ENCODE assay signal across 19 cellular contexts in the genomic region with DNA sequence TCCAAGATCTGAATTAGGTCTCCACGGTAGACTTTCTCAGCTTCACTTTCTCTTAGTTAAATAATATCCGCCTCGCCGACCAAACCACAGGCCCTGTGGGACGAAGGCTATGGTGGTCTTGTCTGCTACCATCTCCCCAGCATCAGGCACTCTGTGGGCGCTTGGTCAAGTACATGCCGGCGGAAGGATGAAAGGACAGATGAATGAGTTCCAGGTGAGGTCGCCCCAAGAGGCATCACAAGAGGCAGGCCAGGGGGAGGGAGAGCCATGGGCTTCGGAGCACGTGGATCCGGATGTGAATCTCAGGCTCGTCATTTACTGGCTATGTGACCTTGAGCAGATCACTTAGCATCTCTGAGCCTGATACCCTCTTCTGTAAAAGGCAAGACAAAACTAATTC. TPM values are rescaled to one million over a fixed set of nuclear protein-coding genes. Genes with fewer than 3 reads are reported as not detected.
A peak's percentile ranks its signal among the peaks of the same experiment; 100 is the strongest.
DNase-seq lines count a peak whose midpoint lies in the region; ATAC-seq and TF ChIP-seq lines count a peak whose summit lies in the region.
"Had no signal": no experiment of that assay in that cellular context is flagged by ENCODE, and none has a peak within 500 bp of the region (broad histone marks: within the 10 kb centered on the region; RNA-seq: fewer than 3 reads in every experiment).

No MANE protein-coding gene starts in this region.

- H3K9me3 Mint-ChIP-seq in activated CD4-positive, alpha-beta T cell treated with anti-CD3 and anti-CD28 coated beads for 36 hours (ENCODE audit: low read depth), result no peaks in the 10 kb centered on the region
- H3K9me3 Mint-ChIP-seq in CD4-positive, CD25-positive, alpha-beta regulatory T cell, result peaks cover 0 to 1% (median 0%) of the 10 kb centered on the region in 7 donors
- H3K9me3 Mint-ChIP-seq in activated T-helper 17 cell treated with anti-CD3 and anti-CD28 coated beads, Interleukin-2, amount 50 U/mL, for 72 hours, result no peaks in the 10 kb centered on the region
- peaks cover 5% of the 10 kb centered on the region for H3K9me3 Mint-ChIP-seq in glutamatergic neuron (ENCODE audit: unreplicated experiment)
- H3K9me3 Mint-ChIP-seq: activated CD4-positive, alpha-beta T cell treated with anti-CD3 and anti-CD28 coated beads, Interleukin-2, amount 10 ng/mL, durations not matched to agents 7 days and 5 days; neural progenitor cell had no signal

- H3K27me3 ChIP-seq in CD4-positive, CD25-positive, alpha-beta regulatory T cell (ENCODE audit: control insufficient read depth, insufficient read depth, low read length), result no peaks in the 10 kb centered on the region
- H3K27me3 ChIP-seq: heart right ventricle, neural progenitor cell had no signal

- H3K27ac Mint-ChIP-seq in activated CD4-positive, alpha-beta T cell treated with anti-CD3 and anti-CD28 coated beads for 36 hours, result peak overlapping the region; percentile 88
- H3K27ac Mint-ChIP-seq in CD4-positive, CD25-positive, alpha-beta regulatory T cell, result peak overlapping the region in 2 of 3 donors; percentile 25 to 35
- H3K27ac Mint-ChIP-seq in activated T-helper 17 cell treated with anti-CD3 and anti-CD28 coated beads, Interleukin-2, amount 50 U/mL, for 72 hours, result peak overlapping the region; percentile 97
- H3K27ac Mint-ChIP-seq in glutamatergic neuron (ENCODE audit: unreplicated experiment), result peak overlapping the region; percentile 46
- H3K27ac Mint-ChIP-seq: activated CD4-positive, alpha-beta T cell treated with anti-CD3 and anti-CD28 coated beads, Interleukin-2, amount 10 ng/mL, durations not matched to agents 7 days and 5 days; neural progenitor cell had no signal

- ATAC-seq in activated CD4-positive, alpha-beta T cell treated with anti-CD3 and anti-CD28 coated beads for 36 hours, result no peak
- no peak for ATAC-seq in CD4-positive, CD25-positive, alpha-beta regulatory T cell (ENCODE audit: low read depth in 2 of 2)
- no peak for ATAC-seq in activated T-helper 17 cell treated with anti-CD3 and anti-CD28 coated beads, Interleukin-2, amount 50 U/mL, for 72 hours (replicated peaks)
- no peak for ATAC-seq in GM18868 (IDR thresholded peaks at IDR 0.05; ENCODE audit: unreplicated experiment)
- ATAC-seq: heart right ventricle, psoas muscle had no signal

- H3K36me3 Mint-ChIP-seq in activated CD4-positive, alpha-beta T cell treated with anti-CD3 and anti-CD28 coated beads for 36 hours (ENCODE audit: low read depth), result peaks cover 55% of the 10 kb centered on the region
- H3K36me3 Mint-ChIP-seq in CD4-positive, CD25-positive, alpha-beta regulatory T cell, result peaks cover 49% of the 10 kb centered on the region
- peaks cover 99% of the 10 kb centered on the region for H3K36me3 Mint-ChIP-seq in activated T-helper 17 cell treated with anti-CD3 and anti-CD28 coated beads, Interleukin-2, amount 50 U/mL, for 72 hours (ENCODE audit: low read depth)
- H3K36me3 Mint-ChIP-seq in glutamatergic neuron (ENCODE audit: unreplicated experiment), result no peaks in the 10 kb centered on the region

- H3K27me3 Mint-ChIP-seq in activated CD4-positive, alpha-beta T cell treated with anti-CD3 and anti-CD28 coated beads for 36 hours, result no peaks in the 10 kb centered on the region
- H3K27me3 Mint-ChIP-seq in CD4-positive, CD25-positive, alpha-beta regulatory T cell, result no peaks in the 10 kb centered on the region
- H3K27me3 Mint-ChIP-seq in activated T-helper 17 cell treated with anti-CD3 and anti-CD28 coated beads, Interleukin-2, amount 50 U/mL, for 72 hours, result no peaks in the 10 kb centered on the region
- peaks cover 18% of the 10 kb centered on the region for H3K27me3 Mint-ChIP-seq in glutamatergic neuron (ENCODE audit: unreplicated experiment)
- H3K27me3 Mint-ChIP-seq: activated CD4-positive, alpha-beta T cell treated with anti-CD3 and anti-CD28 coated beads, Interleukin-2, amount 10 ng/mL, durations not matched to agents 7 days and 5 days had no signal

- H3K4me3 ChIP-seq in CD4-positive, CD25-positive, alpha-beta regulatory T cell (ENCODE audit: low read depth, low read length), result no peak overlapping the region
- H3K4me3 ChIP-seq: heart right ventricle, neural progenitor cell, psoas muscle had no signal

- H3K4me1 Mint-ChIP-seq in activated CD4-positive, alpha-beta T cell treated with anti-CD3 and anti-CD28 coated beads for 36 hours, result peaks cover 61% of the 10 kb centered on the region
- peaks cover 15 to 61% (median 40%) of the 10 kb centered on the region in 4 donors for H3K4me1 Mint-ChIP-seq in CD4-positive, CD25-positive, alpha-beta regulatory T cell
- peaks cover 48% of the 10 kb centered on the region for H3K4me1 Mint-ChIP-seq in activated T-helper 17 cell treated with anti-CD3 and anti-CD28 coated beads, Interleukin-2, amount 50 U/mL, for 72 hours
- H3K4me1 Mint-ChIP-seq in glutamatergic neuron (ENCODE audit: low read depth, unreplicated experiment), result peaks cover 38% of the 10 kb centered on the region

- intact Hi-C loops in activated CD4-positive, alpha-beta T cell treated with anti-CD3 and anti-CD28 coated beads for 36 hours (cut with DNase I, micrococcal nuclease), result loop anchor here (5.0 to 10.0 kb wide), 3 partner anchors 36 to 398 kb away; a partner anchor contains a TSS

- peaks cover 64% of the 10 kb centered on the region for H3K36me3 ChIP-seq in CD4-positive, CD25-positive, alpha-beta regulatory T cell (ENCODE audit: control insufficient read depth, insufficient read depth, low read length)
- H3K36me3 ChIP-seq: neural progenitor cell had no signal

- no peaks in the 10 kb centered on the region for H3K9me3 ChIP-seq in CD4-positive, CD25-positive, alpha-beta regulatory T cell (ENCODE audit: control insufficient read depth in 2 of 2, low read length in 2 of 2)
- H3K9me3 ChIP-seq: heart right ventricle, psoas muscle had no signal

- DNase-seq in activated CD4-positive, alpha-beta T cell treated with anti-CD3 and anti-CD28 coated beads for 36 hours, result no peak
- no peak for DNase-seq in activated CD4-positive, alpha-beta T cell treated with anti-CD3 and anti-CD28 coated beads for 1 hour
- DNase-seq in CD4-positive, CD25-positive, alpha-beta regulatory T cell, result no peak
- DNase-seq in glutamatergic neuron (no peak), D341Med (ENCODE audit: low spot score) (no peak), LoVo (ENCODE audit: low spot score) (no peak)
- DNase-seq: 8988T; activated CD4-positive, alpha-beta T cell treated with anti-CD3 and anti-CD28 coated beads, Interleukin-2, amount 10 ng/mL, durations not matched to agents 7 days and 5 days; activated CD8-positive, alpha-beta memory T cell treated with anti-CD3 and anti-CD28 coated beads, Interleukin-2, amount 50 U/mL, for 4 hours; activated effector memory CD4-positive, alpha-beta T cell treated with anti-CD3 and anti-CD28 coated beads, Interleukin-2, amount 50 U/mL, for 16 hours; Calu3; heart right ventricle; MV-4-11; NCI-H1694 treated with DMSO at 0.1 percent for 48 hours; psoas muscle; T-helper 2 cell had no signal

- H3K4me3 Mint-ChIP-seq in activated CD4-positive, alpha-beta T cell treated with anti-CD3 and anti-CD28 coated beads for 36 hours, result no peak overlapping the region
- H3K4me3 Mint-ChIP-seq in CD4-positive, CD25-positive, alpha-beta regulatory T cell, result peak overlapping the region in 2 of 4 donors; percentile 21 to 63
- H3K4me3 Mint-ChIP-seq in activated T-helper 17 cell treated with anti-CD3 and anti-CD28 coated beads, Interleukin-2, amount 50 U/mL, for 72 hours, result peak overlapping the region; percentile 75
- no peak overlapping the region for H3K4me3 Mint-ChIP-seq in glutamatergic neuron (ENCODE audit: unreplicated experiment)
- H3K4me3 Mint-ChIP-seq: activated CD4-positive, alpha-beta T cell treated with anti-CD3 and anti-CD28 coated beads, Interleukin-2, amount 10 ng/mL, durations not matched to agents 7 days and 5 days; neural progenitor cell had no signal

- POLR2A ChIA-PET in activated CD4-positive, alpha-beta T cell treated with anti-CD3 and anti-CD28 coated beads for 36 hours (lab: Charles Lee), result no interaction called here

- H3K4me1 ChIP-seq in CD4-positive, CD25-positive, alpha-beta regulatory T cell (ENCODE audit: control insufficient read depth, insufficient read depth, low read length, poor library complexity, severe bottlenecking), result peaks cover 27% of the 10 kb centered on the region
- H3K4me1 ChIP-seq: neural progenitor cell had no signal

- H3K27ac ChIP-seq in CD4-positive, CD25-positive, alpha-beta regulatory T cell (ENCODE audit: insufficient read depth, low read length, poor library complexity, severe bottlenecking), result no peak overlapping the region
- H3K27ac ChIP-seq: neural progenitor cell, psoas muscle had no signal

- CTCF ChIA-PET in activated CD4-positive, alpha-beta T cell treated with anti-CD3 and anti-CD28 coated beads for 36 hours (lab: Charles Lee), result interaction anchor here (0.8 to 4.9 kb wide), 3 partner anchors 15 to 796 kb away, joined by 6 to 77 read pairs (median 11); a partner anchor contains a TSS

- TF ChIP-seq CTCF in glutamatergic neuron (IDR thresholded peaks at IDR 0.05; ENCODE audit: partially characterized antibody, unreplicated experiment), result no peak

RNA-seq across cellular contexts. Expression of a gene that starts 33.5 kb away (rescaled TPM):
- total RNA-seq in activated CD4-positive, alpha-beta T cell treated with anti-CD3 and anti-CD28 coated beads for 36 hours, result 100 to 1,000 TPM; 130 to 162 TPM
- 140 TPM for total RNA-seq in CD4-positive, CD25-positive, alpha-beta regulatory T cell
- 10 to 100 TPM; 25.7 to 32.3 (median 27.7) TPM for polyA plus RNA-seq in CD4-positive, CD25-positive, alpha-beta regulatory T cell
- total RNA-seq in activated T-helper 17 cell treated with anti-CD3 and anti-CD28 coated beads, Interleukin-2, amount 50 U/mL, for 72 hours, result 100 to 1,000 TPM in 1 of 2 donors, 10 to 100 TPM in 1; 75.4 to 219 TPM
- total RNA-seq in glutamatergic neuron (ENCODE audit: unreplicated experiment), result 36.1 TPM

Comparison
In these comparisons a context has a peak if more than half of its experiments do, and no peak if none do; other contexts are left out.
1. H3K27ac Mint-ChIP-seq: peak in every context shown above with its lines; median percentile 97 in activated T-helper 17 cell treated with anti-CD3 and anti-CD28 coated beads, Interleukin-2, amount 50 U/mL, for 72 hours; 88 in activated CD4-positive, alpha-beta T cell treated with anti-CD3 and anti-CD28 coated beads for 36 hours; 46 in glutamatergic neuron; 30 in CD4-positive, CD25-positive, alpha-beta regulatory T cell.